ENCODE assay signal across 9 cellular contexts in genomic region chr2:152499921-152500320, GRCh38.
DNase-seq lines count a peak whose midpoint lies in the region; ATAC-seq, FAIRE-seq and TF ChIP-seq lines count a peak whose summit lies in the region.
"Had no signal": no experiment of that assay in that cellular context is flagged by ENCODE, and none has a peak within 500 bp of the region (broad histone marks: within the 10 kb centered on the region; RNA-seq: fewer than 3 reads in every experiment).

No MANE protein-coding gene starts in this region.

- intact Hi-C loops in psoas muscle (cut with DNase I), result no loop called here

- no peak for FAIRE-seq in frontal cortex (lab: Jason Lieb, UNC)

- H3K4me1 ChIP-seq in psoas muscle, result peaks cover 49% of the 10 kb centered on the region

- no peaks in the 10 kb centered on the region for H3K9me3 ChIP-seq in psoas muscle

- peak overlapping the region; percentile 25 for H3K27ac ChIP-seq in psoas muscle

- ATAC-seq in psoas muscle, result peak; percentile 27 to 81 (median 74)

- WGBS in psoas muscle, 3 donors, result 34 to 44% (median 41%) methylated on average over 2 of the region's 2 CpGs

- DNase-seq in GM12864 (ENCODE audit: low read depth), result peak; percentile 19
- DNase-seq in M059J (ENCODE audit: low read depth), result peak; percentile 25
- peak; percentile 95 for DNase-seq in fibroblast of villous mesenchyme (ENCODE audit: low read depth)
- DNase-seq in psoas muscle, result no peak
- no peak for DNase-seq in frontal cortex (ENCODE audit: low spot score in 2 of 2)
- no peak for DNase-seq in pons (ENCODE audit: low spot score)
- no peak for DNase-seq in activated CD4-positive, alpha-beta T cell treated with anti-CD3 and anti-CD28 coated beads for 4 hours
- no peak for DNase-seq in NCI-H187 (lab: John Stamatoyannopoulos, UW)
- DNase-seq: activated CD4-positive, alpha-beta T cell treated with anti-CD3 and anti-CD28 coated beads, Interleukin-2, amount 50 U/mL, for 1 hour had no signal

- H3K4me3 ChIP-seq in GM12864 (ENCODE audit: low read depth, low read length) (no peak overlapping the region), fibroblast of villous mesenchyme (ENCODE audit: low read depth, low read length) (no peak overlapping the region), psoas muscle (no peak overlapping the region)

- H3K27me3 ChIP-seq in psoas muscle (ENCODE audit: insufficient read depth in 3 of 3, low read length in 2 of 3), result no peaks in the 10 kb centered on the region

- TF ChIP-seq CTCF in GM12864 (IDR thresholded peaks at IDR 0.05; ENCODE audit: low read depth, low read length, missing control alignments), result no peak
- no peak for TF ChIP-seq CTCF in fibroblast of villous mesenchyme (IDR thresholded peaks at IDR 0.05; ENCODE audit: insufficient read depth, low read depth, low read length)
- TF ChIP-seq CTCF in psoas muscle (IDR thresholded peaks at IDR 0.05), result no peak

- H3K36me3 ChIP-seq in psoas muscle (ENCODE audit: insufficient read depth in 1 of 2, low read depth in 1 of 2), result no peaks in the 10 kb centered on the region

Comparison
In these comparisons a context has a peak if more than half of its experiments do, and no peak if none do; other contexts are left out.
1. DNase-seq: peak in GM12864 (single experiment), M059J (single experiment) and fibroblast of villous mesenchyme (single experiment); none in psoas muscle (0 of 2), frontal cortex (0 of 2), pons (single experiment), activated CD4-positive, alpha-beta T cell treated with anti-CD3 and anti-CD28 coated beads for 4 hours (0 of 2) and NCI-H187 (0 of 2).